ENCODE assay signal across 2 cellular contexts in genomic region chr13:51797664-51798488, GRCh38.
TF ChIP-seq lines count a peak whose summit lies in the region.

No MANE protein-coding gene starts in this region.

TF ChIP-seq in SK-N-SH, 30 proteins besides CTCF, POLR2A, EP300 and RAD21:
- TF ChIP-seq SMC3 (IDR thresholded peaks at IDR 0.05; ENCODE audit: low read depth, low read length) (peak; percentile 85), TCF12 (IDR thresholded peaks at IDR 0.05) (no peak), MAX (IDR thresholded peaks at IDR 0.05; ENCODE audit: low read depth) (no peak), RCOR1 (IDR thresholded peaks at IDR 0.05; ENCODE audit: low read length) (0 out of 2 replicates have a peak, but pooled peaks have one; percentile 29), RXRA (IDR thresholded peaks at IDR 0.05; ENCODE audit: borderline replicate concordance, low read depth) (no peak)

TF ChIP-seq in K562, 482 proteins besides CTCF, POLR2A, EP300 and RAD21:
- TF ChIP-seq JUN (IDR thresholded peaks at IDR 0.05; ENCODE audit: borderline replicate concordance, low read depth, low read length): peak; percentile 52; the same call in 1 of the 2 replicates
- no peak for TF ChIP-seq JUN (CRISPR knock-in tag; IDR thresholded peaks at IDR 0.05; ENCODE audit: borderline replicate concordance)
- TF ChIP-seq HSF4 (CRISPR knock-in tag; IDR thresholded peaks at IDR 0.05; ENCODE audit: borderline replicate concordance): no peak
- peak; percentile 58 for TF ChIP-seq ATF3 (IDR thresholded peaks at IDR 0.05)
- TF ChIP-seq ATF3 (CRISPR knock-in tag; conservative IDR thresholded peaks at IDR 0.05): no peak
- peak; percentile 33; the same call in 1 of the 2 replicates for TF ChIP-seq ATF7 (IDR thresholded peaks at IDR 0.05)
- peak; percentile 46; the same call in 1 of the 2 replicates for TF ChIP-seq STAG1 (CRISPR knock-in tag; IDR thresholded peaks at IDR 0.05; ENCODE audit: borderline replicate concordance)
- peak; percentile 58 for TF ChIP-seq SMC3 (conservative IDR thresholded peaks at IDR 0.05; ENCODE audit: insufficient read depth, low read depth, low read length)
- TF ChIP-seq DEAF1 (CRISPR knock-in tag; IDR thresholded peaks at IDR 0.05): peak; percentile 39; the same call in 1 of the 2 replicates
- no peak for TF ChIP-seq ZNF3 (CRISPR knock-in tag; IDR thresholded peaks at IDR 0.05)
- peak; percentile 44; the same call in 1 of the 2 replicates for TF ChIP-seq JUND (IDR thresholded peaks at IDR 0.05; ENCODE audit: borderline replicate concordance, low read depth, low read length)
- TF ChIP-seq JUND (tag; IDR thresholded peaks at IDR 0.05; ENCODE audit: borderline replicate concordance, low read depth, low read length): peak; percentile 74; the same call in 2 of the 3 replicates
- no peak for TF ChIP-seq ZNF408 (CRISPR knock-in tag; IDR thresholded peaks at IDR 0.05; ENCODE audit: low read depth)
- no peak for TF ChIP-seq XRCC5 (IDR thresholded peaks at IDR 0.05; ENCODE audit: low read depth, low read length)
- 0 out of 2 replicates have a peak, but pooled peaks have one; percentile 31 for TF ChIP-seq TFAP4 (CRISPR knock-in tag; IDR thresholded peaks at IDR 0.05; ENCODE audit: borderline replicate concordance)
